1 cellular context compared by ENCODE assay signal in genomic region chr10:75238182-75239180, GRCh38.
TF ChIP-seq lines count a peak whose summit lies in the region.

No MANE protein-coding gene starts in this region.

TF ChIP-seq in HepG2, 621 proteins besides CTCF, POLR2A, EP300 and RAD21 (continues in another document):
- TF ChIP-seq MYC (CRISPR knock-in tag; IDR thresholded peaks at IDR 0.05; ENCODE audit: borderline replicate concordance), result peak; percentile 59; the same call in 1 of the 2 replicates
- TF ChIP-seq TFDP1 (CRISPR knock-in tag; IDR thresholded peaks at IDR 0.05; ENCODE audit: borderline replicate concordance), result peak; percentile 81; the same call in 1 of the 2 replicates
- TF ChIP-seq ZNF431 (CRISPR knock-in tag; IDR thresholded peaks at IDR 0.05; ENCODE audit: borderline replicate concordance, low read depth), result no peak
- TF ChIP-seq MAFF (IDR thresholded peaks at IDR 0.05; ENCODE audit: low read depth, low read length), result no peak
- no peak for TF ChIP-seq SP2 (CRISPR knock-in tag; IDR thresholded peaks at IDR 0.05)
- TF ChIP-seq ZNF891 (CRISPR knock-in tag; IDR thresholded peaks at IDR 0.05), result no peak
- no peak for TF ChIP-seq ZBTB49 (CRISPR knock-in tag; IDR thresholded peaks at IDR 0.05; ENCODE audit: borderline replicate concordance)
- TF ChIP-seq FOXP1 (IDR thresholded peaks at IDR 0.05), result no peak
- no peak for TF ChIP-seq FOXP1 (CRISPR knock-in tag; IDR thresholded peaks at IDR 0.05)
- no peak for TF ChIP-seq GLMP (CRISPR knock-in tag; IDR thresholded peaks at IDR 0.05; ENCODE audit: borderline replicate concordance)
- TF ChIP-seq ZFX (CRISPR knock-in tag; IDR thresholded peaks at IDR 0.05; ENCODE audit: low read depth), result peak; percentile 53; the same call in 1 of the 2 replicates
- TF ChIP-seq ZNF580 (CRISPR knock-in tag; IDR thresholded peaks at IDR 0.05; ENCODE audit: borderline replicate concordance, low read depth), result 0 out of 2 replicates have a peak, but pooled peaks have one; percentile 16
- TF ChIP-seq SMYD3 (CRISPR knock-in tag; IDR thresholded peaks at IDR 0.05), result no peak
- TF ChIP-seq ZMYM3 (CRISPR knock-in tag; IDR thresholded peaks at IDR 0.05), result no peak
- TF ChIP-seq SIX1 (CRISPR knock-in tag; IDR thresholded peaks at IDR 0.05; ENCODE audit: borderline replicate concordance), result no peak
- TF ChIP-seq ZNF747 (CRISPR knock-in tag; IDR thresholded peaks at IDR 0.05; ENCODE audit: borderline replicate concordance), result no peak
- TF ChIP-seq ZSCAN30 (CRISPR knock-in tag; IDR thresholded peaks at IDR 0.05), result no peak
- TF ChIP-seq ZBTB33 (CRISPR knock-in tag; IDR thresholded peaks at IDR 0.05), result peak; percentile 42; the same call in 1 of the 2 replicates
- no peak for TF ChIP-seq ZNF780A (CRISPR knock-in tag; IDR thresholded peaks at IDR 0.05)
- TF ChIP-seq MEF2D (CRISPR knock-in tag; IDR thresholded peaks at IDR 0.05), result no peak
- peak; percentile 90 for TF ChIP-seq ZNF687 (CRISPR knock-in tag; IDR thresholded peaks at IDR 0.05)
- TF ChIP-seq ZNF543 (CRISPR knock-in tag; IDR thresholded peaks at IDR 0.05), result no peak
- TF ChIP-seq LRRFIP1 (CRISPR knock-in tag; conservative IDR thresholded peaks at IDR 0.05), result no peak
- no peak for TF ChIP-seq ZNF572 (CRISPR knock-in tag; IDR thresholded peaks at IDR 0.05)
- TF ChIP-seq SOX6 (IDR thresholded peaks at IDR 0.05), result no peak
- TF ChIP-seq SOX6 (CRISPR knock-in tag; IDR thresholded peaks at IDR 0.05), result no peak
- no peak for TF ChIP-seq CSRNP2 (CRISPR knock-in tag; conservative IDR thresholded peaks at IDR 0.05; ENCODE audit: low read depth)
- no peak for TF ChIP-seq MYPOP (CRISPR knock-in tag; IDR thresholded peaks at IDR 0.05)
- TF ChIP-seq USF2 (IDR thresholded peaks at IDR 0.05; ENCODE audit: low read depth, low read length), result no peak
- TF ChIP-seq USF2 (CRISPR knock-in tag; IDR thresholded peaks at IDR 0.05; ENCODE audit: borderline replicate concordance), result no peak
- 0 out of 2 replicates have a peak, but pooled peaks have one; percentile 61 for TF ChIP-seq NPAS2 (CRISPR knock-in tag; IDR thresholded peaks at IDR 0.05; ENCODE audit: borderline replicate concordance)
- no peak for TF ChIP-seq HIVEP1 (CRISPR knock-in tag; IDR thresholded peaks at IDR 0.05)
- no peak for TF ChIP-seq ZNF335 (CRISPR knock-in tag; IDR thresholded peaks at IDR 0.05)
- no peak for TF ChIP-seq SUZ12 (IDR thresholded peaks at IDR 0.05; ENCODE audit: low read depth, low read length)
- no peak for TF ChIP-seq ZNF75D (CRISPR knock-in tag; IDR thresholded peaks at IDR 0.05; ENCODE audit: borderline replicate concordance)
- TF ChIP-seq HNF4G (IDR thresholded peaks at IDR 0.05; ENCODE audit: borderline replicate concordance, low read depth, low read length), result no peak
- no peak for TF ChIP-seq HNF4G (CRISPR knock-in tag; IDR thresholded peaks at IDR 0.05; ENCODE audit: borderline replicate concordance, low read depth)
- TF ChIP-seq PBX3 (CRISPR knock-in tag; IDR thresholded peaks at IDR 0.05; ENCODE audit: borderline replicate concordance), result no peak
- TF ChIP-seq ZNF549 (CRISPR knock-in tag; IDR thresholded peaks at IDR 0.05), result no peak
- TF ChIP-seq ZFP41 (CRISPR knock-in tag; IDR thresholded peaks at IDR 0.05; ENCODE audit: borderline replicate concordance), result no peak
- TF ChIP-seq NFYC (CRISPR knock-in tag; IDR thresholded peaks at IDR 0.05), result peak; percentile 55
- TF ChIP-seq THAP11 (CRISPR knock-in tag; IDR thresholded peaks at IDR 0.05), result no peak
- no peak for TF ChIP-seq DDIT3 (CRISPR knock-in tag; IDR thresholded peaks at IDR 0.05)
